In genomic region chr12:64147011-64147671, GRCh38 we compare ENCODE assay signal across 10 cellular contexts.
DNase-seq lines count a peak whose midpoint lies in the region; ATAC-seq and TF ChIP-seq lines count a peak whose summit lies in the region.
"Had no signal": no experiment of that assay in that cellular context is flagged by ENCODE, and none has a peak within 500 bp of the region (broad histone marks: within the 10 kb centered on the region; RNA-seq: fewer than 3 reads in every experiment).

No MANE protein-coding gene starts in this region.

- H3K4me1 Mint-ChIP-seq in stimulated activated naive CD8-positive, alpha-beta T cell treated with anti-CD3 and anti-CD28 coated beads, Interleukin-15, Interleukin-2, amounts not matched to agents 100 ng/mL and 50 ng/mL, for 24 hours (ENCODE audit: low read depth), result peaks cover 7% of the 10 kb centered on the region
- H3K4me1 Mint-ChIP-seq in T-helper 2 cell treated with Interferon-gamma antibody and Interleukin-4, amounts not matched to agents 5 μg/mL and 100 μg/mL, for 36 hours (ENCODE audit: low read depth), result peaks cover 2% of the 10 kb centered on the region

- H3K27me3 ChIP-seq in thyroid gland (no peaks in the 10 kb centered on the region), GM23248 (replicated peaks; ENCODE audit: insufficient read depth) (no peaks in the 10 kb centered on the region)

- H3K9me3 ChIP-seq in thyroid gland (no peaks in the 10 kb centered on the region), GM23248 (ENCODE audit: low read depth) (no peaks in the 10 kb centered on the region)

- H3K36me3 ChIP-seq in thyroid gland (peaks cover 0 to 2% of the 10 kb centered on the region in 2 donors), GM23248 (ENCODE audit: low read depth) (peaks cover 50% of the 10 kb centered on the region)

- no peaks in the 10 kb centered on the region for H4K20me1 ChIP-seq in GM23248 (ENCODE audit: insufficient read depth)

- peak overlapping the region; percentile 50 for H3K4me3 Mint-ChIP-seq in stimulated activated naive CD8-positive, alpha-beta T cell treated with anti-CD3 and anti-CD28 coated beads, Interleukin-15, Interleukin-2, amounts not matched to agents 100 ng/mL and 50 ng/mL, for 24 hours
- H3K4me3 Mint-ChIP-seq in T-helper 2 cell treated with Interferon-gamma antibody and Interleukin-4, amounts not matched to agents 5 μg/mL and 100 μg/mL, for 36 hours, result peak overlapping the region; percentile 40

- H3K4me1 ChIP-seq in thyroid gland (peaks cover 9 to 12% of the 10 kb centered on the region in 2 donors), GM23248 (ENCODE audit: insufficient read depth) (no peaks in the 10 kb centered on the region)

- WGBS in thyroid gland, 2 donors, result 30 to 37% methylated on average over 21 of the region's 21 CpGs
- WGBS in GM23248 (ENCODE audit: low coverage in 1 of 2, low lambda C conversion rate in 2 of 2, missing lambda C conversion rate in 2 of 2), 2 experiments, result 86 to 87% methylated on average over 19 to 21 of the region's 21 CpGs

- intact Hi-C loops in head of caudate nucleus (cut with DNase I), result no loop called here
- intact Hi-C loops in thyroid gland (cut with DNase I), result no loop called here

- H3K9me2 ChIP-seq in GM23248 (ENCODE audit: insufficient read depth), result no peaks in the 10 kb centered on the region

- no peak for ATAC-seq in stimulated activated naive CD8-positive, alpha-beta T cell treated with anti-CD3 and anti-CD28 coated beads, Interleukin-15, Interleukin-2, amounts not matched to agents 100 U/mL and 50 U/mL, for 24 hours
- no peak for ATAC-seq in HG03354 (IDR thresholded peaks at IDR 0.05; ENCODE audit: poor library complexity, severe bottlenecking, unreplicated experiment)
- ATAC-seq: K562 had no signal

- H3F3A ChIP-seq in GM23248 (ENCODE audit: insufficient read depth), result peaks cover 13% of the 10 kb centered on the region; the same call in 1 of the 2 replicates

- peak overlapping the region; percentile 4 for H3K27ac Mint-ChIP-seq in stimulated activated naive CD8-positive, alpha-beta T cell treated with anti-CD3 and anti-CD28 coated beads, Interleukin-15, Interleukin-2, amounts not matched to agents 100 ng/mL and 50 ng/mL, for 24 hours
- no peak overlapping the region for H3K27ac Mint-ChIP-seq in T-helper 2 cell treated with Interferon-gamma antibody and Interleukin-4, amounts not matched to agents 5 μg/mL and 100 μg/mL, for 36 hours

- H3K27ac ChIP-seq in thyroid gland (peak overlapping the region; percentile 23 to 47 (median 24)), GM23248 (no peak overlapping the region)
- H3K27ac ChIP-seq: VCaP had no signal

- no peak overlapping the region for H2AFZ ChIP-seq in GM23248

- no peaks in the 10 kb centered on the region for H3K27me3 Mint-ChIP-seq in stimulated activated naive CD8-positive, alpha-beta T cell treated with anti-CD3 and anti-CD28 coated beads, Interleukin-15, Interleukin-2, amounts not matched to agents 100 ng/mL and 50 ng/mL, for 24 hours
- no peaks in the 10 kb centered on the region for H3K27me3 Mint-ChIP-seq in T-helper 2 cell treated with Interferon-gamma antibody and Interleukin-4, amounts not matched to agents 5 μg/mL and 100 μg/mL, for 36 hours (ENCODE audit: low read depth)

- H3K4me2 ChIP-seq in GM23248 (ENCODE audit: unreplicated experiment), result no peak overlapping the region

- H3K9me3 Mint-ChIP-seq in stimulated activated naive CD8-positive, alpha-beta T cell treated with anti-CD3 and anti-CD28 coated beads, Interleukin-15, Interleukin-2, amounts not matched to agents 100 ng/mL and 50 ng/mL, for 24 hours, result no peaks in the 10 kb centered on the region
- H3K9me3 Mint-ChIP-seq in T-helper 2 cell treated with Interferon-gamma antibody and Interleukin-4, amounts not matched to agents 5 μg/mL and 100 μg/mL, for 36 hours, result no peaks in the 10 kb centered on the region

- TF ChIP-seq CTCF in thyroid gland (IDR thresholded peaks at IDR 0.05), result no peak

- in situ Hi-C loops in GM23248 (cut with MboI), result no loop called here

- H3K79me2 ChIP-seq in GM23248 (ENCODE audit: insufficient read depth), result peaks cover 14% of the 10 kb centered on the region; the same call in 1 of the 2 replicates

- no peak overlapping the region for H3K9ac ChIP-seq in GM23248

- H3K4me3 ChIP-seq in thyroid gland (replicated peaks in 1 of 3) (peak overlapping the region in 1 of 3 donors; percentile 0), GM23248 (no peak overlapping the region)
- H3K4me3 ChIP-seq: K562 had no signal

- no peak for DNase-seq in stimulated activated naive CD8-positive, alpha-beta T cell treated with anti-CD3 and anti-CD28 coated beads, Interleukin-15, Interleukin-2, amounts not matched to agents 100 U/mL and 50 U/mL, for 24 hours
- no peak for DNase-seq in T-helper 2 cell treated with Interferon-gamma antibody and Interleukin-4, amounts not matched to agents 5 μg/mL and 100 μg/mL, for 36 hours (ENCODE audit: low spot score)
- peak in 36 of 42 donors; percentile 10 to 67 (median 34) for DNase-seq in head of caudate nucleus
- peak; percentile 71 to 75 for DNase-seq in thyroid gland
- DNase-seq in UCSD-AML1 (lab: John Stamatoyannopoulos, UW; ENCODE audit: unreplicated experiment), result no peak
- DNase-seq in GM23248, result no peak

- no peak for TF ChIP-seq POLR2A in thyroid gland (IDR thresholded peaks at IDR 0.05)

- no peaks in the 10 kb centered on the region for H3K36me3 Mint-ChIP-seq in stimulated activated naive CD8-positive, alpha-beta T cell treated with anti-CD3 and anti-CD28 coated beads, Interleukin-15, Interleukin-2, amounts not matched to agents 100 ng/mL and 50 ng/mL, for 24 hours (ENCODE audit: low read depth)
- H3K36me3 Mint-ChIP-seq in T-helper 2 cell treated with Interferon-gamma antibody and Interleukin-4, amounts not matched to agents 5 μg/mL and 100 μg/mL, for 36 hours (ENCODE audit: low read depth), result no peaks in the 10 kb centered on the region

Comparison
In these comparisons a context has a peak if more than half of its experiments do, and no peak if none do; other contexts are left out.
1. DNase-seq: peak in head of caudate nucleus (36 of 42) and thyroid gland (2 of 2); none in stimulated activated naive CD8-positive, alpha-beta T cell treated with anti-CD3 and anti-CD28 coated beads, Interleukin-15, Interleukin-2, amounts not matched to agents 100 U/mL and 50 U/mL, for 24 hours (single experiment), T-helper 2 cell treated with Interferon-gamma antibody and Interleukin-4, amounts not matched to agents 5 μg/mL and 100 μg/mL, for 36 hours (single experiment), UCSD-AML1 (single experiment) and GM23248 (single experiment).